ENCODE assay signal across 1 cellular context in the genomic region with DNA sequence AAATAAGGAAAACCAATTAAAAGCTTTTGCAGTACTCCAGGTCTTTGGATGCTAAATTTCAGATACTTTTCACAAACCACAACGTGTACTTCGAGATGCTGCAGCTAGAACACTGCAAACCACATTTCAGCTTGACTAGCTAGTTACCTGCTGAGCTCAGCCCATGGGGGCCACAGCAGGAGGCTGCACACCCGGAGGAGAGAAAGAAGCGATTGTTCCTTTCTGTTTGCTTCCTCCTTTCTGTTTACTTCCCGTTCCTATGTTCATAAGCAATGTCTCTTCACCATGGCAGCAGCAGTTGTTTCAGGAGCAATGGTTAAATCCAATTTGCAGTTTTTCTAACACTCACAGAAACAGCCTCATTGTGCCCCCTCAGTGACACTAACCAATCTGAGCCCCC.
A peak's percentile ranks its signal among the peaks of the same experiment; 100 is the strongest.
TF ChIP-seq lines count a peak whose summit lies in the region.

No MANE protein-coding gene starts in this region.

TF ChIP-seq in HepG2, 621 proteins besides CTCF, POLR2A, EP300 and RAD21 (continued from another document and continues in another):
- no peak for TF ChIP-seq ZNF687 (CRISPR knock-in tag; IDR thresholded peaks at IDR 0.05)
- TF ChIP-seq, protein P1, sequence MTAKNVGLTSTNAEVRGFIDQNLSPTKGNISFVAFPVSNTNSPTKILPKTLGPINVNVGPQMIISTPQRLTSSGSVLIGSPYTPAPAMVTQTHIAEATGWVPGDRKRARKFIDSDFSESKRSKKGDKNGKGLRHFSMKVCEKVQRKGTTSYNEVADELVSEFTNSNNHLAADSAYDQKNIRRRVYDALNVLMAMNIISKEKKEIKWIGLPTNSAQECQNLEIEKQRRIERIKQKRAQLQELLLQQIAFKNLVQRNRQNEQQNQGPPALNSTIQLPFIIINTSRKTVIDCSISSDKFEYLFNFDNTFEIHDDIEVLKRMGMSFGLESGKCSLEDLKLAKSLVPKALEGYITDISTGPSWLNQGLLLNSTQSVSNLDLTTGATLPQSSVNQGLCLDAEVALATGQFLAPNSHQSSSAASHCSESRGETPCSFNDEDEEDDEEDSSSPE (CRISPR knock-in tag; IDR thresholded peaks at IDR 0.05), result no peak
- no peak for TF ChIP-seq ZMAT3 (CRISPR knock-in tag; conservative IDR thresholded peaks at IDR 0.05)
- TF ChIP-seq, protein P2, sequence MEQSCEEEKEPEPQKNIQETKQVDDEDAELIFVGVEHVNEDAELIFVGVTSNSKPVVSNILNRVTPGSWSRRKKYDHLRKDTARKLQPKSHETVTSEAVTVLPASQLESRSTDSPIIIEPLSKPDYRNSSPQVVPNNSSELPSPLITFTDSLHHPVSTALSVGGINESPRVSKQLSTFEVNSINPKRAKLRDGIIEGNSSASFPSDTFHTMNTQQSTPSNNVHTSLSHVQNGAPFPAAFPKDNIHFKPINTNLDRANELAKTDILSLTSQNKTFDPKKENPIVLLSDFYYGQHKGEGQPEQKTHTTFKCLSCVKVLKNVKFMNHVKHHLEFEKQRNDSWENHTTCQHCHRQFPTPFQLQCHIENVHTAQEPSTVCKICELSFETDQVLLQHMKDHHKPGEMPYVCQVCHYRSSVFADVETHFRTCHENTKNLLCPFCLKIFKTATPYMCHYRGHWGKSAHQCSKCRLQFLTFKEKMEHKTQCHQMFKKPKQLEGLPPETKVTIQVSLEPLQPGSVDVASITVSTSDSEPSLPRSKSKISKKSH (CRISPR knock-in tag; IDR thresholded peaks at IDR 0.05; ENCODE audit: borderline replicate concordance), result no peak
- TF ChIP-seq ZNF12 (CRISPR knock-in tag; IDR thresholded peaks at IDR 0.05), result 0 out of 2 replicates have a peak, but pooled peaks have one; percentile 20
- no peak for TF ChIP-seq ZNF253 (CRISPR knock-in tag; IDR thresholded peaks at IDR 0.05; ENCODE audit: borderline replicate concordance)
- TF ChIP-seq NFYC (CRISPR knock-in tag; IDR thresholded peaks at IDR 0.05), result no peak
- TF ChIP-seq ZNF484 (CRISPR knock-in tag; IDR thresholded peaks at IDR 0.05; ENCODE audit: borderline replicate concordance, low read depth), result no peak
- TF ChIP-seq ZFP90 (CRISPR knock-in tag; IDR thresholded peaks at IDR 0.05; ENCODE audit: borderline replicate concordance), result no peak
- TF ChIP-seq, protein P3, sequence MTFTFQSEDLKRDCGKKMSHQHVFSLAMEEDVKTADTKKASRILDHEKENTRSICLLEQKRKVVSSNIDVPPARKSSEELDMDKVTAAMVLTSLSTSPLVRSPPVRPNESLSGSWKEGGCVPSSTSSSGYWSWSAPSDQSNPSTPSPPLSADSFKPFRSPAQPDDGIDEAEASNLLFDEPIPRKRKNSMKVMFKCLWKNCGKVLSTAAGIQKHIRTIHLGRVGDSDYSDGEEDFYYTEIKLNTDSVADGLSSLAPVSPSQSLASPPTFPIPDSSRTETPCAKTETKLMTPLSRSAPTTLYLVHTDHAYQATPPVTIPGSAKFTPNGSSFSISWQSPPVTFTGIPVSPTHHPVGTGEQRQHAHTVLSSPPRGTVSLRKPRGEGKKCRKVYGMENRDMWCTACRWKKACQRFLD (CRISPR knock-in tag; IDR thresholded peaks at IDR 0.05; ENCODE audit: borderline replicate concordance), result no peak
- TF ChIP-seq SPEN (CRISPR knock-in tag; IDR thresholded peaks at IDR 0.05; ENCODE audit: low read depth), result no peak
- TF ChIP-seq, protein P4, sequence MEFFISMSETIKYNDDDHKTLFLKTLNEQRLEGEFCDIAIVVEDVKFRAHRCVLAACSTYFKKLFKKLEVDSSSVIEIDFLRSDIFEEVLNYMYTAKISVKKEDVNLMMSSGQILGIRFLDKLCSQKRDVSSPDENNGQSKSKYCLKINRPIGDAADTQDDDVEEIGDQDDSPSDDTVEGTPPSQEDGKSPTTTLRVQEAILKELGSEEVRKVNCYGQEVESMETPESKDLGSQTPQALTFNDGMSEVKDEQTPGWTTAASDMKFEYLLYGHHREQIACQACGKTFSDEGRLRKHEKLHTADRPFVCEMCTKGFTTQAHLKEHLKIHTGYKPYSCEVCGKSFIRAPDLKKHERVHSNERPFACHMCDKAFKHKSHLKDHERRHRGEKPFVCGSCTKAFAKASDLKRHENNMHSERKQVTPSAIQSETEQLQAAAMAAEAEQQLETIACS (CRISPR knock-in tag; IDR thresholded peaks at IDR 0.05), result no peak
- TF ChIP-seq FOXC1 (CRISPR knock-in tag; IDR thresholded peaks at IDR 0.05; ENCODE audit: borderline replicate concordance), result no peak
- TF ChIP-seq HNF4A (CRISPR knock-in tag; IDR thresholded peaks at IDR 0.05), result no peak; the same call in 1 of the 2 replicates
- TF ChIP-seq, protein P5, sequence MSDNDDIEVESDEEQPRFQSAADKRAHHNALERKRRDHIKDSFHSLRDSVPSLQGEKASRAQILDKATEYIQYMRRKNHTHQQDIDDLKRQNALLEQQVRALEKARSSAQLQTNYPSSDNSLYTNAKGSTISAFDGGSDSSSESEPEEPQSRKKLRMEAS (IDR thresholded peaks at IDR 0.05), result 0 out of 2 replicates have a peak, but pooled peaks have one; percentile 35
- no peak for TF ChIP-seq ZNF33B (CRISPR knock-in tag; IDR thresholded peaks at IDR 0.05)
- peak; percentile 11 for TF ChIP-seq YY1 (IDR thresholded peaks at IDR 0.05; ENCODE audit: insufficient read depth, insufficient replicate concordance, low read depth, low read length)
- TF ChIP-seq KDM2A (CRISPR knock-in tag; IDR thresholded peaks at IDR 0.05; ENCODE audit: borderline replicate concordance, low read depth), result no peak
- TF ChIP-seq NCOA1 (CRISPR knock-in tag; IDR thresholded peaks at IDR 0.05), result no peak
- TF ChIP-seq ZNF570 (CRISPR knock-in tag; IDR thresholded peaks at IDR 0.05; ENCODE audit: borderline replicate concordance), result no peak
- TF ChIP-seq, protein P6, sequence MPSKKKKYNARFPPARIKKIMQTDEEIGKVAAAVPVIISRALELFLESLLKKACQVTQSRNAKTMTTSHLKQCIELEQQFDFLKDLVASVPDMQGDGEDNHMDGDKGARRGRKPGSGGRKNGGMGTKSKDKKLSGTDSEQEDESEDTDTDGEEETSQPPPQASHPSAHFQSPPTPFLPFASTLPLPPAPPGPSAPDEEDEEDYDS (CRISPR knock-in tag; IDR thresholded peaks at IDR 0.05), result no peak
- TF ChIP-seq MTF1 (CRISPR knock-in tag; IDR thresholded peaks at IDR 0.05), result no peak
- TF ChIP-seq ZNF772 (CRISPR knock-in tag; IDR thresholded peaks at IDR 0.05), result no peak
- TF ChIP-seq ZNF564 (CRISPR knock-in tag; IDR thresholded peaks at IDR 0.05), result no peak
- TF ChIP-seq, protein P7, sequence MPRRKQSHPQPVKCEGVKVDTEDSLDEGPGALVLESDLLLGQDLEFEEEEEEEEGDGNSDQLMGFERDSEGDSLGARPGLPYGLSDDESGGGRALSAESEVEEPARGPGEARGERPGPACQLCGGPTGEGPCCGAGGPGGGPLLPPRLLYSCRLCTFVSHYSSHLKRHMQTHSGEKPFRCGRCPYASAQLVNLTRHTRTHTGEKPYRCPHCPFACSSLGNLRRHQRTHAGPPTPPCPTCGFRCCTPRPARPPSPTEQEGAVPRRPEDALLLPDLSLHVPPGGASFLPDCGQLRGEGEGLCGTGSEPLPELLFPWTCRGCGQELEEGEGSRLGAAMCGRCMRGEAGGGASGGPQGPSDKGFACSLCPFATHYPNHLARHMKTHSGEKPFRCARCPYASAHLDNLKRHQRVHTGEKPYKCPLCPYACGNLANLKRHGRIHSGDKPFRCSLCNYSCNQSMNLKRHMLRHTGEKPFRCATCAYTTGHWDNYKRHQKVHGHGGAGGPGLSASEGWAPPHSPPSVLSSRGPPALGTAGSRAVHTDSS (CRISPR knock-in tag; conservative IDR thresholded peaks at IDR 0.05), result no peak
- TF ChIP-seq ZNF709 (CRISPR knock-in tag; IDR thresholded peaks at IDR 0.05), result no peak
- no peak for TF ChIP-seq ZNF274 (CRISPR knock-in tag; IDR thresholded peaks at IDR 0.05)
- no peak for TF ChIP-seq ZNF446 (CRISPR knock-in tag; IDR thresholded peaks at IDR 0.05)
- no peak for TF ChIP-seq TRIM24 (CRISPR knock-in tag; IDR thresholded peaks at IDR 0.05)
- TF ChIP-seq NBN (conservative IDR thresholded peaks at IDR 0.05), result no peak
- no peak for TF ChIP-seq ZNF619 (CRISPR knock-in tag; IDR thresholded peaks at IDR 0.05)
- TF ChIP-seq ZNF670 (CRISPR knock-in tag; IDR thresholded peaks at IDR 0.05; ENCODE audit: borderline replicate concordance), result no peak
- TF ChIP-seq PHF8 (CRISPR knock-in tag; IDR thresholded peaks at IDR 0.05), result no peak
- no peak for TF ChIP-seq DR1 (CRISPR knock-in tag; IDR thresholded peaks at IDR 0.05)
- TF ChIP-seq SKI (IDR thresholded peaks at IDR 0.05; ENCODE audit: partially characterized antibody), result no peak
- TF ChIP-seq ZFX (CRISPR knock-in tag; IDR thresholded peaks at IDR 0.05; ENCODE audit: low read depth), result peak; percentile 26; the same call in 1 of the 2 replicates
- no peak for TF ChIP-seq ZNF546 (CRISPR knock-in tag; conservative IDR thresholded peaks at IDR 0.05)
- TF ChIP-seq, protein P8, sequence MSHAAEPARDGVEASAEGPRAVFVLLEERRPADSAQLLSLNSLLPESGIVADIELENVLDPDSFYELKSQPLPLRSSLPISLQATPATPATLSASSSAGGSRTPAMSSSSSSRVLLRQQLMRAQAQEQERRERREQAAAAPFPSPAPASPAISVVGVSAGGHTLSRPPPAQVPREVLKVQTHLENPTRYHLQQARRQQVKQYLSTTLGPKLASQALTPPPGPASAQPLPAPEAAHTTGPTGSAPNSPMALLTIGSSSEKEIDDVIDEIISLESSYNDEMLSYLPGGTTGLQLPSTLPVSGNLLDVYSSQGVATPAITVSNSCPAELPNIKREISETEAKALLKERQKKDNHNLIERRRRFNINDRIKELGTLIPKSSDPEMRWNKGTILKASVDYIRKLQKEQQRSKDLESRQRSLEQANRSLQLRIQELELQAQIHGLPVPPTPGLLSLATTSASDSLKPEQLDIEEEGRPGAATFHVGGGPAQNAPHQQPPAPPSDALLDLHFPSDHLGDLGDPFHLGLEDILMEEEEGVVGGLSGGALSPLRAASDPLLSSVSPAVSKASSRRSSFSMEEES (CRISPR knock-in tag; IDR thresholded peaks at IDR 0.05), result no peak
- no peak for TF ChIP-seq IKZF4 (CRISPR knock-in tag; IDR thresholded peaks at IDR 0.05; ENCODE audit: borderline replicate concordance, low read depth, not compliant biosample characterization)
- TF ChIP-seq XRCC5 (optimal IDR thresholded peaks at IDR 0.05; ENCODE audit: low read length), result peak; percentile 55
- no peak for TF ChIP-seq ZNF703 (CRISPR knock-in tag; IDR thresholded peaks at IDR 0.05; ENCODE audit: borderline replicate concordance)
- TF ChIP-seq REL (CRISPR knock-in tag; conservative IDR thresholded peaks at IDR 0.05), result no peak
- TF ChIP-seq TMF1 (CRISPR knock-in tag; IDR thresholded peaks at IDR 0.05; ENCODE audit: low read depth), result no peak
- TF ChIP-seq ZNF839 (CRISPR knock-in tag; IDR thresholded peaks at IDR 0.05; ENCODE audit: borderline replicate concordance), result no peak
- no peak for TF ChIP-seq HNRNPLL (IDR thresholded peaks at IDR 0.05; ENCODE audit: low read depth, low read length, poor library complexity, severe bottlenecking)
- no peak for TF ChIP-seq SALL2 (CRISPR knock-in tag; IDR thresholded peaks at IDR 0.05)
- no peak for TF ChIP-seq ZNF34 (CRISPR knock-in tag; IDR thresholded peaks at IDR 0.05; ENCODE audit: borderline replicate concordance)
- TF ChIP-seq TEAD2 (CRISPR knock-in tag; IDR thresholded peaks at IDR 0.05), result no peak
- TF ChIP-seq CBX1 (IDR thresholded peaks at IDR 0.05; ENCODE audit: low read depth), result no peak
- no peak for TF ChIP-seq KDM5B (CRISPR knock-in tag; IDR thresholded peaks at IDR 0.05; ENCODE audit: borderline replicate concordance)
- TF ChIP-seq, protein P9, sequence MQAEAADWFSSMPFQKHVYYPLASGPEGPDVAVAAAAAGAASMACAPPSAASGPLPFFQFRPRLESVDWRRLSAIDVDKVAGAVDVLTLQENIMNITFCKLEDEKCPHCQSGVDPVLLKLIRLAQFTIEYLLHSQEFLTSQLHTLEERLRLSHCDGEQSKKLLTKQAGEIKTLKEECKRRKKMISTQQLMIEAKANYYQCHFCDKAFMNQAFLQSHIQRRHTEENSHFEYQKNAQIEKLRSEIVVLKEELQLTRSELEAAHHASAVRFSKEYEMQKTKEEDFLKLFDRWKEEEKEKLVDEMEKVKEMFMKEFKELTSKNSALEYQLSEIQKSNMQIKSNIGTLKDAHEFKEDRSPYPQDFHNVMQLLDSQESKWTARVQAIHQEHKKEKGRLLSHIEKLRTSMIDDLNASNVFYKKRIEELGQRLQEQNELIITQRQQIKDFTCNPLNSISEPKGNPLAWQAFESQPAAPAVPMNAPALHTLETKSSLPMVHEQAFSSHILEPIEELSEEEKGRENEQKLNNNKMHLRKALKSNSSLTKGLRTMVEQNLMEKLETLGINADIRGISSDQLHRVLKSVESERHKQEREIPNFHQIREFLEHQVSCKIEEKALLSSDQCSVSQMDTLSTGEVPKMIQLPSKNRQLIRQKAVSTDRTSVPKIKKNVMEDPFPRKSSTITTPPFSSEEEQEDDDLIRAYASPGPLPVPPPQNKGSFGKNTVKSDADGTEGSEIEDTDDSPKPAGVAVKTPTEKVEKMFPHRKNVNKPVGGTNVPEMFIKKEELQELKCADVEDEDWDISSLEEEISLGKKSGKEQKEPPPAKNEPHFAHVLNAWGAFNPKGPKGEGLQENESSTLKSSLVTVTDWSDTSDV (CRISPR knock-in tag; IDR thresholded peaks at IDR 0.05), result no peak
- no peak for TF ChIP-seq ZNF230 (CRISPR knock-in tag; IDR thresholded peaks at IDR 0.05)
- TF ChIP-seq ZNF550 (CRISPR knock-in tag; IDR thresholded peaks at IDR 0.05; ENCODE audit: borderline replicate concordance), result no peak
- TF ChIP-seq KLF12 (CRISPR knock-in tag; IDR thresholded peaks at IDR 0.05; ENCODE audit: borderline replicate concordance), result no peak
- TF ChIP-seq HES4 (CRISPR knock-in tag; IDR thresholded peaks at IDR 0.05; ENCODE audit: borderline replicate concordance), result no peak
